Comparison of ENCODE assay signal across 22 cellular contexts in the genomic region with DNA sequence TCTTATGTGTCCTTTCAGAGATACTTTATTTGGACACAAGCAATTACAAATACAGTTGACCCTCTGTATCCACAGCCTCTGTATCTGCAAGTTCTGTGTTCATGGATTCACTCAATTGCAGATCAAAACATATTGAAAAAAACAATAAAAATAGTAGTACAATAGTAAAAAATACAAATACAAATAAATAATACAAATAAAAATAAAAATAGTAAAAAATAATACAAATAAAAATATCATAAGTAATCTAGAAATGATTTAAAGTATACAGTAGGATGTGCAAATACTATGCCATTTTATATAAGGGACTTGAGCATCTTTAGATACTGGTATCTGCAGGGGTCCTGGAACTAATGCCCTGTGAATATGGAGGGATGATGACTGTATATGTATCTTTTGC. TPM values are rescaled to one million over a fixed set of nuclear protein-coding genes. Genes with fewer than 3 reads are reported as not detected.
DNase-seq lines count a peak whose midpoint lies in the region; ATAC-seq and TF ChIP-seq lines count a peak whose summit lies in the region.
"Had no signal": no experiment of that assay in that cellular context is flagged by ENCODE, and none has a peak within 500 bp of the region (broad histone marks: within the 10 kb centered on the region; RNA-seq: fewer than 3 reads in every experiment).

No MANE protein-coding gene starts in this region.

- H3K9ac ChIP-seq in SK-N-MC (ENCODE audit: insufficient read length) (no peak overlapping the region), subcutaneous abdominal adipose tissue (ENCODE audit: low read length in 5 of 5) (no peak overlapping the region)

- H3K4me3 Mint-ChIP-seq in naive thymus-derived CD8-positive, alpha-beta T cell: no peak overlapping the region
- H3K4me3 Mint-ChIP-seq: activated CD4-positive, alpha-beta memory T cell treated with anti-CD3 and anti-CD28 coated beads, Interleukin-2, amount 10 ng/mL, durations not matched to agents 7 days and 5 days; activated T-helper 17 cell treated with anti-CD3 and anti-CD28 coated beads, Interleukin-2, amount 50 U/mL, for 72 hours; central memory CD8-positive, alpha-beta T cell; stimulated activated naive CD8-positive, alpha-beta T cell treated with anti-CD3 and anti-CD28 coated beads, Interleukin-15, amount 100 ng/mL, for 72 hours had no signal

- H3K27me3 ChIP-seq in ACC112 (ENCODE audit: insufficient read depth, low read length) (no peaks in the 10 kb centered on the region), esophagus muscularis mucosa (no peaks in the 10 kb centered on the region), subcutaneous abdominal adipose tissue (ENCODE audit: control insufficient read depth in 5 of 5, insufficient read depth in 4 of 5, low read length in 5 of 5) (no peaks in the 10 kb centered on the region)

- H3K36me3 Mint-ChIP-seq in naive thymus-derived CD8-positive, alpha-beta T cell: no peaks in the 10 kb centered on the region
- H3K36me3 Mint-ChIP-seq: activated naive CD4-positive, alpha-beta T cell treated with anti-CD3 and anti-CD28 coated beads, Interleukin-2, amount 50 U/mL, for 72 hours had no signal

- ATAC-seq in naive thymus-derived CD8-positive, alpha-beta T cell: no peak
- ATAC-seq: activated naive CD4-positive, alpha-beta T cell treated with anti-CD3 and anti-CD28 coated beads, Interleukin-2, amount 50 U/mL, for 72 hours; activated T-helper 17 cell treated with anti-CD3 and anti-CD28 coated beads, Interleukin-2, amount 50 U/mL, for 72 hours; stimulated activated naive CD8-positive, alpha-beta T cell treated with anti-CD3 and anti-CD28 coated beads, Interleukin-15, amount 100 ng/mL, for 72 hours had no signal

- H3K4me1 ChIP-seq in ACC112 (ENCODE audit: control insufficient read depth, insufficient read depth, low read length, unreplicated experiment): peaks cover 39% of the 10 kb centered on the region
- peaks cover 44 to 72% (median 67%) of the 10 kb centered on the region in 4 donors for H3K4me1 ChIP-seq in esophagus muscularis mucosa
- peaks cover 14 to 58% (median 49%) of the 10 kb centered on the region in 5 donors for H3K4me1 ChIP-seq in subcutaneous abdominal adipose tissue (ENCODE audit: control insufficient read depth in 5 of 5, insufficient read depth in 5 of 5, low read length in 5 of 5)

- peaks cover 0 to 19% (median 4%) of the 10 kb centered on the region in 4 donors for H3K4me1 Mint-ChIP-seq in naive thymus-derived CD8-positive, alpha-beta T cell
- H3K4me1 Mint-ChIP-seq: activated T-helper 17 cell treated with anti-CD3 and anti-CD28 coated beads, Interleukin-2, amount 50 U/mL, for 72 hours had no signal

- H3K4me3 ChIP-seq in ACC112 (ENCODE audit: low read depth, low read length) (0 out of 2 replicates have a peak overlapping the region, but pooled peaks have one; percentile 4), SK-N-MC (no peak overlapping the region), esophagus muscularis mucosa (no peak overlapping the region), subcutaneous abdominal adipose tissue (ENCODE audit: low read depth in 1 of 5, low read length in 5 of 5) (no peak overlapping the region)
- H3K4me3 ChIP-seq: HAP-1, prostate gland had no signal

- H3K27ac ChIP-seq in ACC112 (ENCODE audit: low read depth, low read length) (peak overlapping the region; percentile 91), SK-N-MC (0 out of 2 replicates have a peak overlapping the region, but pooled peaks have one; percentile 99), esophagus muscularis mucosa (replicated peaks in 1 of 4) (peak overlapping the region; percentile 84 to 91 (median 88)), subcutaneous abdominal adipose tissue (ENCODE audit: low read depth, low read length) (peak overlapping the region; percentile 94)

- H3K36me3 ChIP-seq in ACC112 (ENCODE audit: insufficient read depth, low read length) (no peaks in the 10 kb centered on the region), SK-N-MC (ENCODE audit: insufficient read depth, low read length) (no peaks in the 10 kb centered on the region), esophagus muscularis mucosa (no peaks in the 10 kb centered on the region), subcutaneous abdominal adipose tissue (ENCODE audit: control insufficient read depth in 5 of 5, insufficient read depth in 5 of 5, low read length in 5 of 5) (no peaks in the 10 kb centered on the region)
- H3K36me3 ChIP-seq: HAP-1, prostate gland had no signal

- H3K9me3 Mint-ChIP-seq in naive thymus-derived CD8-positive, alpha-beta T cell: no peaks in the 10 kb centered on the region
- H3K9me3 Mint-ChIP-seq: activated CD4-positive, alpha-beta memory T cell treated with anti-CD3 and anti-CD28 coated beads, Interleukin-2, amount 10 ng/mL, durations not matched to agents 7 days and 5 days; activated naive CD4-positive, alpha-beta T cell treated with anti-CD3 and anti-CD28 coated beads, Interleukin-2, amount 50 U/mL, for 72 hours; activated T-helper 17 cell treated with anti-CD3 and anti-CD28 coated beads, Interleukin-2, amount 50 U/mL, for 72 hours; central memory CD8-positive, alpha-beta T cell; stimulated activated naive CD8-positive, alpha-beta T cell treated with anti-CD3 and anti-CD28 coated beads, Interleukin-15, amount 100 ng/mL, for 72 hours had no signal

- TF ChIP-seq EP300 in esophagus muscularis mucosa (IDR thresholded peaks at IDR 0.05): no peak

- no peak overlapping the region for H3K27ac Mint-ChIP-seq in naive thymus-derived CD8-positive, alpha-beta T cell
- H3K27ac Mint-ChIP-seq: activated CD4-positive, alpha-beta memory T cell treated with anti-CD3 and anti-CD28 coated beads, Interleukin-2, amount 10 ng/mL, durations not matched to agents 7 days and 5 days; activated naive CD4-positive, alpha-beta T cell treated with anti-CD3 and anti-CD28 coated beads, Interleukin-2, amount 50 U/mL, for 72 hours; activated T-helper 17 cell treated with anti-CD3 and anti-CD28 coated beads, Interleukin-2, amount 50 U/mL, for 72 hours; stimulated activated naive CD8-positive, alpha-beta T cell treated with anti-CD3 and anti-CD28 coated beads, Interleukin-15, amount 100 ng/mL, for 72 hours had no signal

- no peak for TF ChIP-seq POLR2A in esophagus muscularis mucosa (IDR thresholded peaks at IDR 0.05; ENCODE audit: low read depth)

- no peaks in the 10 kb centered on the region for H3K79me2 ChIP-seq in ACC112 (ENCODE audit: control insufficient read depth, insufficient read depth, low read length, unreplicated experiment)

- H2AFZ ChIP-seq in ACC112 (ENCODE audit: low read length, unreplicated experiment): no peak overlapping the region

- DNase-seq in SK-N-MC (ENCODE audit: low read depth, low spot score) (no peak), esophagus muscularis mucosa (ENCODE audit: extremely low spot score) (no peak), GM19238 (ENCODE audit: insufficient read length, low spot score) (no peak), SKM-1 treated with dmso at 0.1 percent for 144 hours (lab: John Stamatoyannopoulos, UW; ENCODE audit: unreplicated experiment) (no peak), T-helper 9 cell (no peak)
- no peak for DNase-seq in naive thymus-derived CD8-positive, alpha-beta T cell
- DNase-seq: activated CD4-positive, alpha-beta memory T cell treated with anti-CD3 and anti-CD28 coated beads, Interleukin-2, amount 10 ng/mL, durations not matched to agents 7 days and 5 days; activated CD4-positive, alpha-beta T cell treated with anti-CD3 and anti-CD28 coated beads for 1 hour; aorta; Caco-2; DMS79; NCI-H1092; NCI-H1694 treated with DMSO at 0.1 percent for 48 hours; NCI-H526; stimulated activated naive CD8-positive, alpha-beta T cell treated with anti-CD3 and anti-CD28 coated beads, Interleukin-15, amount 100 ng/mL, for 72 hours had no signal

- peaks cover 0 to 34% (median 13%) of the 10 kb centered on the region in 5 donors for H3K27me3 Mint-ChIP-seq in naive thymus-derived CD8-positive, alpha-beta T cell

- TF ChIP-seq CTCF in esophagus muscularis mucosa (IDR thresholded peaks at IDR 0.05): no peak

- POLR2A ChIA-PET in naive thymus-derived CD8-positive, alpha-beta T cell (lab: Charles Lee): no interaction called here

- H3K9me3 ChIP-seq in SK-N-MC (ENCODE audit: low read depth, low read length) (no peaks in the 10 kb centered on the region), esophagus muscularis mucosa (no peaks in the 10 kb centered on the region), subcutaneous abdominal adipose tissue (ENCODE audit: control insufficient read depth in 5 of 5, low read length in 5 of 5) (no peaks in the 10 kb centered on the region)
- H3K9me3 ChIP-seq: Caco-2, HAP-1, prostate gland had no signal

- intact Hi-C loops in esophagus muscularis mucosa (cut with DNase I): no loop called here

RNA-seq across cellular contexts. Expression of a gene that starts 47.4 kb away (rescaled TPM):
- 100 to 1,000 TPM in 3 of 4 donors, 10 to 100 TPM in 1; 84.1 to 125 (median 118) TPM for total RNA-seq in esophagus muscularis mucosa
- 100 to 1,000 TPM; 154 to 159 TPM for total RNA-seq in naive thymus-derived CD8-positive, alpha-beta T cell
- 100 to 1,000 TPM; 128 to 186 (median 132) TPM for polyA plus RNA-seq in naive thymus-derived CD8-positive, alpha-beta T cell
